Comparison of ENCODE assay signal across 19 cellular contexts in the genomic region with DNA sequence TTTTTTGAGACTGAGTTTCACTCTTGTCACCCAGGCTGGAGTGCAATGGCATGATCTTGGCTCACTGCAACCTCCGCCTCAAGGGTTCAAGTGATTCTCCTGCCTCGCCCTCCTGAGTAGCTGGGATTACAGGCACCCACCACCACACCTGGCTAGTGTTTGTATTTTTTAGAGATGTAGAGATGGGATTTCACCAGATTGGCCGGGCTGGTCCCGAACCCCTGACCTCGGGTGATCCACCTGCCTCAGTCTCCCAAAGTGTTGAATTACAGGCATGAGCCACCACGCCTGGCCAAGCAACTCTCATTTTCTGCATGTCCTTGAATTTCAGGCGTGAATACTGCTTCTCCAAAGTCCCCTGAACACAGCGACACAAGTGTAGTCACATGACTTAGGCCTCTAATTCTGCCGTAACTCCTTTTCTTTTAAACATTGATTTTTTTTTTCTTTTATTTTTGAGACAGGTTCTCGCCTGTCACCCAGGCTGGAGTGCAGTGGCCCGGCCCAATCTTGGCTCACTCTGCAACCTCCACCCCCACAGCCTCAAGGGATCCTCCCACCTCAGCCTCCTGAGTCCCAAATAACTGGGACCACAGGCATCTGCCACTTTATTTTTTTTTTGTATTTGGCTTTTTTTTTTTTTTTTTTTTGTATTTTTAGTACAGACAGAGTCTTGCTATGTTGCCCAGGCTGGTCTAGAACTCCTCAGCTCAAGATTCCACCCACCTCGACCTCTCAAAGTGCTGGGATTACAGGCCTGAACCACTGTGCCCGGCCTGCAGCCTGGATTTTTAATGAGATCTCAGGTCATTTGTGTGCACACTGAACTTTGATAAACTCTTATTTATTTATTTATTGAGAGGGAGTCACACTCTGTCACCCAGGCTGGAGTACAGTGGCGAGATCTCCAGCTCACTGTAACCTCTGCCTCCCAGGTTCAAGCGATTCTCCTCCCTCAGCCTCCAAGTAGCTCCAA.
A peak's percentile ranks its signal among the peaks of the same experiment; 100 is the strongest.
DNase-seq lines count a peak whose midpoint lies in the region; ATAC-seq, FAIRE-seq and TF ChIP-seq lines count a peak whose summit lies in the region.
"Had no signal": no experiment of that assay in that cellular context is flagged by ENCODE, and none has a peak within 500 bp of the region (broad histone marks: within the 10 kb centered on the region; RNA-seq: fewer than 3 reads in every experiment).

No MANE protein-coding gene starts in this region.

- TF ChIP-seq EP300 in K562 (IDR thresholded peaks at IDR 0.05; ENCODE audit: low read length): no peak

- H4K8ac ChIP-seq in mesendoderm (ENCODE audit: low read depth, low read length): no peak overlapping the region

- no peak overlapping the region for H2BK120ac ChIP-seq in mesendoderm (ENCODE audit: low read depth, low read length)

- ATAC-seq in K562: no peak
- ATAC-seq: CD8-positive, alpha-beta T cell; GM12878 had no signal

- no peak overlapping the region for H3K23ac ChIP-seq in mesendoderm (ENCODE audit: low read length)

- no peak overlapping the region for H2AFZ ChIP-seq in K562 (ENCODE audit: low read depth, low read length)

- BruUV-seq in K562 (replicated peaks; lab: Mats Ljungman, UMichigan): no TSS peak
- no TSS peak for BruUV-seq in Calu3 (replicated peaks; lab: Mats Ljungman, UMichigan)

- no peak for FAIRE-seq in K562 (lab: Jason Lieb, UNC)
- FAIRE-seq in GM12891 (lab: Jason Lieb, UNC): no peak
- FAIRE-seq: A204.1, GM12878, GM19239, HTR-8/SVneo had no signal

- H3K27ac ChIP-seq in K562 (ENCODE audit: extremely low read depth, low read depth, low read length): no peak overlapping the region
- no peak overlapping the region for H3K27ac ChIP-seq in mesendoderm (ENCODE audit: low read depth, low read length)
- H3K27ac ChIP-seq: C4-2B had no signal

- H3K9ac ChIP-seq in K562 (ENCODE audit: insufficient read depth in 1 of 2, low read depth in 2 of 2, low read length in 2 of 2) (no peak overlapping the region), mesendoderm (ENCODE audit: low read length) (no peak overlapping the region)

- peaks cover 6 to 36% (median 22%) of the 10 kb centered on the region in 7 donors for H3K9me3 Mint-ChIP-seq in CD14-positive monocyte
- peaks cover 7% of the 10 kb centered on the region for H3K9me3 Mint-ChIP-seq in Calu3 (ENCODE audit: low read depth, unreplicated experiment)

- H4K20me1 ChIP-seq in K562 (replicated peaks; ENCODE audit: control insufficient read depth, insufficient read depth, low read length): no peaks in the 10 kb centered on the region

- no peak for TF ChIP-seq RAD21 in K562 (CRISPR knock-in tag; conservative IDR thresholded peaks at IDR 0.05 in 1 of 2, IDR thresholded peaks at IDR 0.05 in 1 of 2)

- H3K27me3 Mint-ChIP-seq in CD14-positive monocyte (ENCODE audit: low read depth in 3 of 3) (peaks cover 0 to 4% (median 0%) of the 10 kb centered on the region in 3 donors), Calu3 (ENCODE audit: unreplicated experiment) (no peaks in the 10 kb centered on the region)

- no peaks in the 10 kb centered on the region for H3K9me1 ChIP-seq in K562 (ENCODE audit: control insufficient read depth, insufficient read depth, low read length)

- H4K5ac ChIP-seq in mesendoderm (ENCODE audit: low read length): no peak overlapping the region

- H2AK5ac ChIP-seq in mesendoderm (ENCODE audit: low read length): no peak overlapping the region

- H3K27me3 ChIP-seq in K562 (ENCODE audit: control insufficient read depth in 2 of 2, insufficient read depth in 2 of 2, low read length in 2 of 2): no peaks in the 10 kb centered on the region
- H3K27me3 ChIP-seq in mesendoderm (ENCODE audit: insufficient read depth, low read length, poor library complexity): peaks cover 2% of the 10 kb centered on the region
- H3K27me3 ChIP-seq: BE2C had no signal

- H2BK5ac ChIP-seq in mesendoderm (ENCODE audit: low read length): no peak overlapping the region

- no peaks in the 10 kb centered on the region for H3K9me3 ChIP-seq in K562 (replicated peaks; ENCODE audit: control insufficient read depth, insufficient read depth, low read depth, low read length)
- H3K9me3 ChIP-seq: BE2C had no signal

- TF ChIP-seq CTCF in CD14-positive monocyte (IDR thresholded peaks at IDR 0.05) (no peak), K562 (IDR thresholded peaks at IDR 0.05 in 2 of 3, conservative IDR thresholded peaks at IDR 0.05 in 1 of 3; ENCODE audit: insufficient read depth in 2 of 3, low read depth in 1 of 3, low read length in 3 of 3) (no peak), Calu3 (IDR thresholded peaks at IDR 0.05; ENCODE audit: unreplicated experiment) (no peak)

- no peak overlapping the region for H3K18ac ChIP-seq in mesendoderm (ENCODE audit: low read length)

- no peak overlapping the region for H2BK15ac ChIP-seq in mesendoderm (replicated peaks; ENCODE audit: low read depth)

- no peaks in the 10 kb centered on the region; a peak in 1 of 5 replicates for H3K4me1 ChIP-seq in K562 (replicated peaks in 1 of 2; ENCODE audit: control insufficient read depth in 2 of 2, insufficient read depth in 2 of 2, low read length in 2 of 2)
- H3K4me1 ChIP-seq in mesendoderm (ENCODE audit: control insufficient read depth, low read depth, low read length): no peaks in the 10 kb centered on the region
- H3K4me1 ChIP-seq: BE2C had no signal

- H3K4me2 ChIP-seq in K562 (ENCODE audit: insufficient read depth, low read length) (no peak overlapping the region), mesendoderm (ENCODE audit: low read length) (no peak overlapping the region)

- intact Hi-C loops in CD14-positive monocyte (cut with micrococcal nuclease): no loop called here
- intact Hi-C loops in K562 (cut with micrococcal nuclease): no loop called here
- intact Hi-C loops in Calu3 (cut with micrococcal nuclease; ENCODE audit: unreplicated experiment): no loop called here

- H3K79me1 ChIP-seq in mesendoderm (ENCODE audit: low read length): no peaks in the 10 kb centered on the region

- in situ Hi-C loops in K562 (cut with MboI): no loop called here

- 56% methylated on average over 15 of the region's 15 CpGs for WGBS in K562 (ENCODE audit: insufficient coverage, low coverage, missing lambda C conversion rate)
- WGBS in mesendoderm (ENCODE audit: extremely low coverage, insufficient coverage, low lambda C conversion rate): no CpG with 5 or more reads among the region's 15 CpGs

- DNase-seq in CD14-positive monocyte (ENCODE audit: low spot score) (peak; percentile 36), GM03348 (ENCODE audit: low spot score) (peak; percentile 1), K562 (ENCODE audit: extremely low read depth in 1 of 4, low spot score in 3 of 4) (peak in 1 of 4 experiments; percentile 1), mesendoderm (no peak), Calu3 (no peak), GM12891 (ENCODE audit: insufficient read length, low spot score) (no peak), cerebellum (ENCODE audit: low spot score) (no peak)
- DNase-seq: BE2C, COR-L47, DMS53, GF-D8, HCEC 1CT, HFFc6 had no signal

- H3K4ac ChIP-seq in mesendoderm (ENCODE audit: low read depth, low read length): no peak overlapping the region

- no peaks in the 10 kb centered on the region for H3K4me1 Mint-ChIP-seq in CD14-positive monocyte
- no peaks in the 10 kb centered on the region for H3K4me1 Mint-ChIP-seq in Calu3 (ENCODE audit: low read depth, unreplicated experiment)

- H3K36me3 ChIP-seq in K562 (ENCODE audit: control insufficient read depth, insufficient read depth, low read length): no peaks in the 10 kb centered on the region
- no peaks in the 10 kb centered on the region for H3K36me3 ChIP-seq in mesendoderm (ENCODE audit: control insufficient read depth, insufficient read depth, low read length)
- H3K36me3 ChIP-seq: BE2C had no signal

- H3K79me2 ChIP-seq in K562 (ENCODE audit: control insufficient read depth, insufficient read depth, low read length) (no peaks in the 10 kb centered on the region), mesendoderm (ENCODE audit: control insufficient read depth, insufficient read depth, low read length) (no peaks in the 10 kb centered on the region)

- H3K56ac ChIP-seq in mesendoderm (ENCODE audit: low read length): no peak overlapping the region

- CTCF ChIA-PET in K562 (lab: Yijun Ruan, JAX; ENCODE audit: low intra/inter-chr PET ratio) (no interaction called here), Calu3 (lab: Charles Lee) (no interaction called here)

- TF ChIP-seq POLR2A in K562 (conservative IDR thresholded peaks at IDR 0.05): no peak
- no peak for TF ChIP-seq POLR2A in GM12891 (IDR thresholded peaks at IDR 0.05; ENCODE audit: low read depth, low read length)

- H3K36me3 Mint-ChIP-seq in CD14-positive monocyte: no peaks in the 10 kb centered on the region
- no peaks in the 10 kb centered on the region for H3K36me3 Mint-ChIP-seq in Calu3 (ENCODE audit: insufficient read depth, unreplicated experiment)
- H3K36me3 Mint-ChIP-seq: CD8-positive, alpha-beta T cell had no signal

- H3K4me3 ChIP-seq in K562 (no peak overlapping the region), mesendoderm (ENCODE audit: low read length) (peak overlapping the region; percentile 29)
- H3K4me3 ChIP-seq: GM12878 had no signal

- no peak overlapping the region for H3K27ac Mint-ChIP-seq in CD14-positive monocyte
- H3K27ac Mint-ChIP-seq in Calu3 (ENCODE audit: unreplicated experiment): no peak overlapping the region
- H3K27ac Mint-ChIP-seq: CD8-positive, alpha-beta T cell; HFFc6 had no signal

- POLR2A ChIA-PET in K562 (lab: Yijun Ruan, JAX): no interaction called here

- H3K4me3 Mint-ChIP-seq in CD14-positive monocyte (no peak overlapping the region), Calu3 (ENCODE audit: low read depth, unreplicated experiment) (no peak overlapping the region)
- H3K4me3 Mint-ChIP-seq: CD8-positive, alpha-beta T cell; HFFc6 had no signal

TF ChIP-seq in GM12891, 5 proteins besides CTCF, POLR2A, EP300 and RAD21:
- TF ChIP-seq PAX5 (IDR thresholded peaks at IDR 0.05; ENCODE audit: insufficient read depth, low read length, severe bottlenecking) (no peak), SPI1 (IDR thresholded peaks at IDR 0.05; ENCODE audit: low read depth, low read length) (no peak), POLR2AphosphoS5 (IDR thresholded peaks at IDR 0.05; ENCODE audit: low read depth, low read length) (no peak), TAF1 (IDR thresholded peaks at IDR 0.05; ENCODE audit: low read depth, low read length) (no peak)

Comparison
In these comparisons a context has a peak if more than half of its experiments do, and no peak if none do; other contexts are left out.
1. DNase-seq: peak in CD14-positive monocyte (single experiment) and GM03348 (single experiment); none in mesendoderm (single experiment), Calu3 (single experiment), GM12891 (single experiment) and cerebellum (single experiment).